Comparison of ENCODE assay signal across 18 cellular contexts in genomic region chr3:114597012-114597411, GRCh38.
DNase-seq lines count a peak whose midpoint lies in the region; ATAC-seq, FAIRE-seq and TF ChIP-seq lines count a peak whose summit lies in the region.
"Had no signal": no experiment of that assay in that cellular context is flagged by ENCODE, and none has a peak within 500 bp of the region (broad histone marks: within the 10 kb centered on the region; RNA-seq: fewer than 3 reads in every experiment).

No MANE protein-coding gene starts in this region.

- H3K9me3 ChIP-seq in HCT116 (ENCODE audit: control insufficient read depth in 1 of 2, insufficient read depth in 1 of 2, low read depth in 1 of 2, low read length in 2 of 2) (no peaks in the 10 kb centered on the region), transverse colon (no peaks in the 10 kb centered on the region)
- H3K9me3 ChIP-seq: heart left ventricle, tibial artery had no signal

- no peak overlapping the region for H3K4me2 ChIP-seq in HCT116 (ENCODE audit: low read length)

- WGBS in transverse colon (ENCODE audit: low coverage in 1 of 2), 2 donors = 84 to 100% methylated on average over 4 of the region's 4 CpGs

- TF ChIP-seq CTCF in D721Med (IDR thresholded peaks at IDR 0.05; ENCODE audit: insufficient read depth, missing control alignments) (peak; percentile 29), HCT116 (IDR thresholded peaks at IDR 0.05 in 2 of 3, conservative IDR thresholded peaks at IDR 0.05 in 1 of 3; ENCODE audit: borderline replicate concordance in 1 of 3, insufficient read depth in 1 of 3, low read depth in 2 of 3, low read length in 2 of 3) (peak in 2 of 3 experiments; percentile 42 to 48; a peak in 4 of 6 replicates), WTC11 (IDR thresholded peaks at IDR 0.05) (no peak), transverse colon (IDR thresholded peaks at IDR 0.05) (no peak)

- no peaks in the 10 kb centered on the region for H3K27me3 Mint-ChIP-seq in WTC11 (ENCODE audit: low read depth)
- H3K27me3 Mint-ChIP-seq: activated naive CD8-positive, alpha-beta T cell had no signal

- no peak overlapping the region for H2AFZ ChIP-seq in HCT116 (ENCODE audit: low read depth, low read length, poor library complexity, severe bottlenecking)

- no peaks in the 10 kb centered on the region for H3K36me3 Mint-ChIP-seq in WTC11

- peaks cover 3% of the 10 kb centered on the region; the same call in 1 of the 2 replicates for H3K4me1 Mint-ChIP-seq in WTC11

- no peaks in the 10 kb centered on the region for H3K9me3 Mint-ChIP-seq in WTC11

- peak; percentile 70 for ATAC-seq in HCT116
- ATAC-seq in WTC11 = peak; percentile 71
- no peak for ATAC-seq in GM18511 (IDR thresholded peaks at IDR 0.05; ENCODE audit: unreplicated experiment)
- no peak for ATAC-seq in GM18505 (IDR thresholded peaks at IDR 0.05; ENCODE audit: unreplicated experiment)
- no peak for ATAC-seq in HG03097 (IDR thresholded peaks at IDR 0.05; ENCODE audit: low FRiP score, unreplicated experiment)
- ATAC-seq: left colon had no signal

- peaks cover 100% of the 10 kb centered on the region for H3K79me2 ChIP-seq in HCT116 (ENCODE audit: insufficient read depth, low read length)

- no peak overlapping the region for H3K9ac ChIP-seq in HCT116 (ENCODE audit: low read length)

- H3K4me1 ChIP-seq in HCT116 (ENCODE audit: control insufficient read depth in 1 of 2, insufficient read depth in 2 of 2, low read length in 2 of 2) (peaks cover 20 to 36% of the 10 kb centered on the region in 2 experiments; a peak in 3 of 4 replicates), transverse colon (no peaks in the 10 kb centered on the region)

- no TSS peak for BruUV-seq in HCT116 (replicated peaks; lab: Mats Ljungman, UMichigan)

- RAD21 ChIA-PET in HCT116 (lab: Charles Lee; ENCODE audit: low non-redundant PET in 1 of 2, low total read pairs in 2 of 2, uncharacterized antibody in 2 of 2, unreplicated experiment in 2 of 2) = no interaction called here

- no peak overlapping the region for H3K27ac Mint-ChIP-seq in WTC11
- H3K27ac Mint-ChIP-seq: activated naive CD8-positive, alpha-beta T cell had no signal

- POLR2A ChIA-PET in HCT116 (lab: Charles Lee) (interaction anchor here (1.6 kb wide), 1 partner anchor 8 kb away, joined by 3 read pairs; no protein-coding TSS in a partner anchor), WTC11 (lab: Charles Lee) (no interaction called here)

- no peak overlapping the region for H3K4me3 ChIP-seq in HCT116 (replicated peaks in 1 of 2; ENCODE audit: low read depth in 1 of 2, low read length in 2 of 2)
- no peak overlapping the region for H3K4me3 ChIP-seq in transverse colon
- H3K4me3 ChIP-seq: heart left ventricle, tibial artery had no signal

- no peaks in the 10 kb centered on the region for H3K9me2 ChIP-seq in HCT116 (ENCODE audit: insufficient read depth)

- no peak for TF ChIP-seq POLR2A in HCT116 (IDR thresholded peaks at IDR 0.05; ENCODE audit: borderline replicate concordance, extremely low read depth, insufficient read depth, insufficient read length)
- no peak for TF ChIP-seq POLR2A in GM18505 (IDR thresholded peaks at IDR 0.05; ENCODE audit: borderline replicate concordance, extremely low read depth, insufficient read depth, insufficient read length)
- no peak for TF ChIP-seq POLR2A in transverse colon (IDR thresholded peaks at IDR 0.05)

- in situ Hi-C loops in transverse colon (cut with MboI; ENCODE audit: low pct_ligation_motif_present in 1 of 4, low pct_unique_long_range_greater_than_20kb in 1 of 4, low sequenced_read_pairs in 3 of 4) = no loop called here

- no peak for FAIRE-seq in D721Med (lab: Jason Lieb, UNC)

- H3K27me3 ChIP-seq in HCT116 (ENCODE audit: insufficient read depth, low read length) (no peaks in the 10 kb centered on the region), transverse colon (no peaks in the 10 kb centered on the region)
- H3K27me3 ChIP-seq: heart left ventricle, tibial artery had no signal

- no peaks in the 10 kb centered on the region for H4K20me1 ChIP-seq in HCT116 (ENCODE audit: insufficient read depth)

- H3K36me3 ChIP-seq in HCT116 (ENCODE audit: control insufficient read depth in 1 of 2, insufficient read depth in 2 of 2, low read length in 2 of 2) (peaks cover 0 to 12% of the 10 kb centered on the region in 2 experiments; a peak in 2 of 4 replicates), transverse colon (no peaks in the 10 kb centered on the region)
- H3K36me3 ChIP-seq: tibial artery had no signal

- no peak for TF ChIP-seq EP300 in transverse colon (IDR thresholded peaks at IDR 0.05; ENCODE audit: low read depth)

- DNase-seq in D721Med (ENCODE audit: insufficient read length, low spot score) (no peak), HCT116 (ENCODE audit: low read depth, low spot score) (peak; percentile 10), WTC11 (ENCODE audit: low spot score) (no peak), iPS-NIHi7 (ENCODE audit: extremely low spot score) (peak; percentile 14), transverse colon (no peak)
- DNase-seq: activated T-cell treated with anti-CD3 and anti-CD28 coated beads for 4 hours; C1 segment of cervical spinal cord; heart left ventricle; left colon; NCI-H1048; OCI-M1; right cardiac atrium; stimulated activated CD4-positive, alpha-beta T cell treated with anti-CD3 and anti-CD28 coated beads, Interleukin-2, amount 100 ng/mL, for 48 hours; tibial artery had no signal

- CTCF ChIA-PET in HCT116 (lab: Charles Lee) = interaction anchor here (1.0 to 1.7 kb wide), 2 partner anchors 12 to 45 kb away, joined by 4 read pairs; no protein-coding TSS in a partner anchor
- CTCF ChIA-PET in WTC11 (lab: Charles Lee) = interaction anchor here (0.9 to 1.9 kb wide), 4 partner anchors 9 to 178 kb away, joined by 3 to 7 read pairs (median 4); no protein-coding TSS in a partner anchor

- H3K4me3 Mint-ChIP-seq in WTC11 = no peak overlapping the region
- H3K4me3 Mint-ChIP-seq: activated naive CD8-positive, alpha-beta T cell had no signal

- intact Hi-C loops in HCT116 (cut with micrococcal nuclease) (no loop called here), transverse colon (cut with DNase I; ENCODE audit: low total_unique reads) (no loop called here)

- TF ChIP-seq RAD21 in HCT116 (IDR thresholded peaks at IDR 0.05; ENCODE audit: low read depth) = peak; percentile 20; the same call in 1 of the 2 replicates

- H3K27ac ChIP-seq in HCT116 (ENCODE audit: low read depth, low read length) (no peak overlapping the region; the same call in 1 of the 2 replicates), transverse colon (no peak overlapping the region)
- H3K27ac ChIP-seq: tibial artery had no signal

TF ChIP-seq in HCT116, 20 proteins besides CTCF, POLR2A, EP300 and RAD21:
- TF ChIP-seq MAX (IDR thresholded peaks at IDR 0.05) (no peak), TCF7L2 (IDR thresholded peaks at IDR 0.05; ENCODE audit: borderline replicate concordance, extremely low read depth, insufficient read depth, insufficient read length) (no peak), EGR1 (IDR thresholded peaks at IDR 0.05; ENCODE audit: low read depth) (no peak), SRF (IDR thresholded peaks at IDR 0.05; ENCODE audit: low read depth) (no peak), ELF1 (IDR thresholded peaks at IDR 0.05; ENCODE audit: borderline replicate concordance, low read depth) (no peak), POLR2AphosphoS5 (IDR thresholded peaks at IDR 0.05; ENCODE audit: low read depth, low read length) (no peak)

TF ChIP-seq in WTC11, 78 proteins besides CTCF, POLR2A, EP300 and RAD21 (continues in another document):
- TF ChIP-seq CBFB (CRISPR knock-in tag; IDR thresholded peaks at IDR 0.05; ENCODE audit: low read depth) (no peak), ZNF263 (CRISPR knock-in tag; IDR thresholded peaks at IDR 0.05; ENCODE audit: low read depth) (no peak), GTF2I (CRISPR knock-in tag; conservative IDR thresholded peaks at IDR 0.05) (no peak), ELF4 (CRISPR knock-in tag; IDR thresholded peaks at IDR 0.05; ENCODE audit: low read depth) (no peak), ARID4B (CRISPR knock-in tag; IDR thresholded peaks at IDR 0.05; ENCODE audit: borderline replicate concordance) (no peak)
- TF ChIP-seq, protein P1, sequence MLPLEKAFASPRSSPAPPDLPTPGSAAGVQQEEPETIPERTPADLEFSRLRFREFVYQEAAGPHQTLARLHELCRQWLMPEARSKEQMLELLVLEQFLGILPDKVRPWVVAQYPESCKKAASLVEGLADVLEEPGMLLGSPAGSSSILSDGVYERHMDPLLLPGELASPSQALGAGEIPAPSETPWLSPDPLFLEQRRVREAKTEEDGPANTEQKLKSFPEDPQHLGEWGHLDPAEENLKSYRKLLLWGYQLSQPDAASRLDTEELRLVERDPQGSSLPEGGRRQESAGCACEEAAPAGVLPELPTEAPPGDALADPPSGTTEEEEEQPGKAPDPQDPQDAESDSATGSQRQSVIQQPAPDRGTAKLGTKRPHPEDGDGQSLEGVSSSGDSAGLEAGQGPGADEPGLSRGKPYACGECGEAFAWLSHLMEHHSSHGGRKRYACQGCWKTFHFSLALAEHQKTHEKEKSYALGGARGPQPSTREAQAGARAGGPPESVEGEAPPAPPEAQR (CRISPR knock-in tag; IDR thresholded peaks at IDR 0.05) = no peak

Comparison
In these comparisons a context has a peak if more than half of its experiments do, and no peak if none do; other contexts are left out.
1. DNase-seq: peak in HCT116 (single experiment) and iPS-NIHi7 (single experiment); none in D721Med (single experiment), WTC11 (single experiment) and transverse colon (single experiment).
2. CTCF ChIP-seq: peak in D721Med (single experiment) and HCT116 (2 of 3); none in WTC11 (single experiment) and transverse colon (0 of 5).
3. ATAC-seq: peak in HCT116 (single experiment) and WTC11 (single experiment); none in GM18511 (single experiment), GM18505 (single experiment) and HG03097 (single experiment).